8 cellular contexts compared by ENCODE assay signal in genomic region chr16:54936979-54937672, GRCh38. TPM values are rescaled to one million over a fixed set of nuclear protein-coding genes. Genes with fewer than 3 reads are reported as not detected.
DNase-seq lines count a peak whose midpoint lies in the region; ATAC-seq, FAIRE-seq and TF ChIP-seq lines count a peak whose summit lies in the region.

No MANE protein-coding gene starts in this region.

- TF ChIP-seq POLR2A in A549 (IDR thresholded peaks at IDR 0.05; ENCODE audit: low read length) (no peak), lower leg skin (IDR thresholded peaks at IDR 0.05) (no peak)

- no peak for FAIRE-seq in A549 (lab: Jason Lieb, UNC)

- peak overlapping the region; percentile 94 for H3K4me2 ChIP-seq in A549

- TF ChIP-seq EP300 in A549 (IDR thresholded peaks at IDR 0.05) = no peak

- peaks cover 4% of the 10 kb centered on the region; the same call in 1 of the 3 replicates for H3K4me1 ChIP-seq in A549
- no peaks in the 10 kb centered on the region for H3K4me1 ChIP-seq in SJCRH30

- DNase-seq in A549 (ENCODE audit: low read depth in 1 of 2, low spot score in 1 of 2) = peak; percentile 50 to 54
- DNase-seq in HFF-Myc (ENCODE audit: extremely low read depth, low read depth) = no peak
- DNase-seq in cardiac fibroblast (ENCODE audit: low read depth in 2 of 2) = peak; percentile 47 to 62
- peak; percentile 69 to 94 for DNase-seq in lower leg skin (ENCODE audit: low spot score in 2 of 2)
- DNase-seq in SJCRH30 = no peak
- no peak for DNase-seq in HK-2 (ENCODE audit: unreplicated experiment)
- no peak for DNase-seq in stimulated activated CD4-positive, alpha-beta T cell treated with anti-CD3 and anti-CD28 coated beads, Interleukin-2, amount 100 ng/mL, for 48 hours

- WGBS in A549 (ENCODE audit: missing lambda C conversion rate) = 14% methylated on average over 24 of the region's 39 CpGs
- WGBS in lower leg skin, 2 donors = 1 to 7% methylated on average over 17 to 37 of the region's 39 CpGs

- H3K27me3 ChIP-seq in SJCRH30 = no peaks in the 10 kb centered on the region

- H3K4me3 ChIP-seq in A549 (peak overlapping the region; percentile 57), HFF-Myc (replicated peaks; ENCODE audit: low read depth, low read length) (peak overlapping the region; percentile 82), cardiac fibroblast (replicated peaks in 1 of 2; ENCODE audit: low read depth in 2 of 2, low read length in 2 of 2) (peak overlapping the region; percentile 25 to 45), lower leg skin (ENCODE audit: low read depth, poor library complexity, severe bottlenecking) (peak overlapping the region; percentile 7), SJCRH30 (no peak overlapping the region)

- H3K9me3 ChIP-seq in A549 = no peaks in the 10 kb centered on the region
- no peaks in the 10 kb centered on the region for H3K9me3 ChIP-seq in SJCRH30 (replicated peaks)

- TF ChIP-seq CTCF in A549 (IDR thresholded peaks at IDR 0.05) = peak; percentile 74
- peak; percentile 75 for TF ChIP-seq CTCF in HFF-Myc (IDR thresholded peaks at IDR 0.05; ENCODE audit: low read depth, low read length, missing control alignments)
- TF ChIP-seq CTCF in cardiac fibroblast (IDR thresholded peaks at IDR 0.05; ENCODE audit: low read depth, low read length) = peak; percentile 75
- TF ChIP-seq CTCF in lower leg skin (IDR thresholded peaks at IDR 0.05) = peak in 1 of 3 donors; percentile 21

- TF ChIP-seq RAD21 in A549 (conservative IDR thresholded peaks at IDR 0.05 in 1 of 2, IDR thresholded peaks at IDR 0.05 in 1 of 2) = peak; percentile 40 to 60; a peak in 4 of 5 replicates

- CTCF ChIA-PET in A549 (lab: Yijun Ruan, JAX) = interaction anchor here (0.5 to 4.2 kb wide), 22 partner anchors 8 to 1377 kb away, joined by 3 to 23 read pairs (median 4); no protein-coding TSS in a partner anchor

- POLR2A ChIA-PET in A549 (lab: Yijun Ruan, JAX) = interaction anchor here (1.2 kb wide), 1 partner anchor 652 kb away, joined by 5 read pairs; no protein-coding TSS in a partner anchor

- peaks cover 38% of the 10 kb centered on the region for H3K36me3 ChIP-seq in SJCRH30

- intact Hi-C loops in lower leg skin (cut with DNase I; ENCODE audit: low total_unique reads) = loop anchor here (10.0 kb wide), 2 partner anchors 652 to 732 kb away; partner anchors contain the start of gene IRX3

- peak overlapping the region; percentile 54 to 78; a peak in 5 of 6 replicates for H3K27ac ChIP-seq in A549
- no peak overlapping the region for H3K27ac ChIP-seq in SJCRH30

- ATAC-seq in A549 (peak; percentile 67 to 80), HG03025 (IDR thresholded peaks at IDR 0.05; ENCODE audit: low FRiP score, unreplicated experiment) (no peak)

TF ChIP-seq in A549, 52 proteins besides CTCF, POLR2A, EP300 and RAD21:
- TF ChIP-seq FOSL2 (IDR thresholded peaks at IDR 0.05) (no peak), FOSL2 (CRISPR knock-in tag; IDR thresholded peaks at IDR 0.05) (no peak), PBX3 (IDR thresholded peaks at IDR 0.05) (no peak), SMC3 (IDR thresholded peaks at IDR 0.05) (peak; percentile 69), FOSB (CRISPR knock-in tag; IDR thresholded peaks at IDR 0.05) (no peak), MYC (IDR thresholded peaks at IDR 0.05; ENCODE audit: borderline replicate concordance, low read length) (no peak), KDM5A (IDR thresholded peaks at IDR 0.05) (no peak), PHF8 (IDR thresholded peaks at IDR 0.05; ENCODE audit: borderline replicate concordance, low read depth) (no peak), BHLHE40 (IDR thresholded peaks at IDR 0.05; ENCODE audit: low read depth, low read length) (0 out of 2 replicates have a peak, but pooled peaks have one; percentile 8), POLR2AphosphoS2 (conservative IDR thresholded peaks at IDR 0.05; ENCODE audit: low read length) (no peak)
- TF ChIP-seq, protein P1, sequence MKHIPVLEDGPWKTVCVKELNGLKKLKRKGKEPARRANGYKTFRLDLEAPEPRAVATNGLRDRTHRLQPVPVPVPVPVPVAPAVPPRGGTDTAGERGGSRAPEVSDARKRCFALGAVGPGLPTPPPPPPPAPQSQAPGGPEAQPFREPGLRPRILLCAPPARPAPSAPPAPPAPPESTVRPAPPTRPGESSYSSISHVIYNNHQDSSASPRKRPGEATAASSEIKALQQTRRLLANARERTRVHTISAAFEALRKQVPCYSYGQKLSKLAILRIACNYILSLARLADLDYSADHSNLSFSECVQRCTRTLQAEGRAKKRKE (CRISPR knock-in tag; IDR thresholded peaks at IDR 0.05; ENCODE audit: low read depth) = no peak
- TF ChIP-seq, protein P2, sequence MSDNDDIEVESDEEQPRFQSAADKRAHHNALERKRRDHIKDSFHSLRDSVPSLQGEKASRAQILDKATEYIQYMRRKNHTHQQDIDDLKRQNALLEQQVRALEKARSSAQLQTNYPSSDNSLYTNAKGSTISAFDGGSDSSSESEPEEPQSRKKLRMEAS (IDR thresholded peaks at IDR 0.05) = peak; percentile 35; the same call in 1 of the 2 replicates
- TF ChIP-seq, protein P3, sequence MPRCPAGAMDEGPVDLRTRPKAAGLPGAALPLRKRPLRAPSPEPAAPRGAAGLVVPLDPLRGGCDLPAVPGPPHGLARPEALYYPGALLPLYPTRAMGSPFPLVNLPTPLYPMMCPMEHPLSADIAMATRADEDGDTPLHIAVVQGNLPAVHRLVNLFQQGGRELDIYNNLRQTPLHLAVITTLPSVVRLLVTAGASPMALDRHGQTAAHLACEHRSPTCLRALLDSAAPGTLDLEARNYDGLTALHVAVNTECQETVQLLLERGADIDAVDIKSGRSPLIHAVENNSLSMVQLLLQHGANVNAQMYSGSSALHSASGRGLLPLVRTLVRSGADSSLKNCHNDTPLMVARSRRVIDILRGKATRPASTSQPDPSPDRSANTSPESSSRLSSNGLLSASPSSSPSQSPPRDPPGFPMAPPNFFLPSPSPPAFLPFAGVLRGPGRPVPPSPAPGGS (IDR thresholded peaks at IDR 0.05) = no peak

RNA-seq across cellular contexts. Expression of gene IRX5, which starts 6.5 kb away (rescaled TPM):
- 0.60 and 0.88 TPM in 2 replicates for polyA plus RNA-seq in A549 (2011; rRNA removed)
- polyA plus RNA-seq in A549 (2012; cell fraction: cytosol; rRNA removed) = 1.5 and 2.0 TPM in 2 replicates
- 3.5 and 5.0 TPM in 2 replicates for polyA plus RNA-seq in A549 (2012; cell fraction: nucleus; rRNA removed)
- polyA plus RNA-seq in A549 (2017; fragmentation: RNase III; extraction: RNeasy Plus Mini Kit Qiagen cat#74134 plus additional on column Dnase treatment) = 0.57 to 0.67 TPM (median 0.67 TPM) in 3 replicates
- polyA minus RNA-seq in A549 (2011; rRNA and poly(A)+ RNA removed) = 0.79 and 0.97 TPM in 2 replicates
- total RNA-seq in lower leg skin = 10 to 100 TPM; 47.0 to 99.1 (median 68.7) TPM
- total RNA-seq in SJCRH30 (2014; rRNA removed; shearing (Covaris generic)) = 8.3 and 11.4 TPM in 2 replicates

Comparison
In these comparisons a context has a peak if more than half of its experiments do, and no peak if none do; other contexts are left out.
1. DNase-seq: peak in A549 (2 of 2), cardiac fibroblast (2 of 2) and lower leg skin (2 of 2); none in HFF-Myc (single experiment), SJCRH30 (0 of 2), HK-2 (single experiment) and stimulated activated CD4-positive, alpha-beta T cell treated with anti-CD3 and anti-CD28 coated beads, Interleukin-2, amount 100 ng/mL, for 48 hours (0 of 2).